Comparison of ENCODE assay signal across 21 cellular contexts in genomic region chr1:177065430-177065829, GRCh38.
A peak's percentile ranks its signal among the peaks of the same experiment; 100 is the strongest.
DNase-seq lines count a peak whose midpoint lies in the region; FAIRE-seq and TF ChIP-seq lines count a peak whose summit lies in the region.
"Had no signal": no experiment of that assay in that cellular context is flagged by ENCODE, and none has a peak within 500 bp of the region (broad histone marks: within the 10 kb centered on the region; RNA-seq: fewer than 3 reads in every experiment).

No MANE protein-coding gene starts in this region.

- H3K4me2 ChIP-seq in H1 (ENCODE audit: insufficient read depth in 1 of 2, low read depth in 2 of 2, low read length in 2 of 2): no peak overlapping the region
- no peak overlapping the region for H3K4me2 ChIP-seq in mesendoderm (ENCODE audit: low read length)

- no peak for TF ChIP-seq EP300 in H1 (IDR thresholded peaks at IDR 0.05; ENCODE audit: borderline replicate concordance in 1 of 2, low read depth in 2 of 2, low read length in 2 of 2)

- H3K14ac ChIP-seq in H1 (ENCODE audit: insufficient read length): no peak overlapping the region

- DNase-seq in NCI-H1092 treated with DMSO at 0.1 percent for 48 hours (lab: John Stamatoyannopoulos, UW) (peak; percentile 13), NCI-H1092 (lab: John Stamatoyannopoulos, UW) (no peak), NCI-H146 treated with DMSO at 0.1 percent for 48 hours (lab: John Stamatoyannopoulos, UW; ENCODE audit: unreplicated experiment) (peak; percentile 2), H1 (ENCODE audit: low read depth in 1 of 2, low spot score in 2 of 2) (no peak), mesendoderm (peak; percentile 80), MV-4-11 (lab: John Stamatoyannopoulos, UW) (no peak), mesothelial cell of epicardium (ENCODE audit: low spot score in 2 of 2, unreplicated experiment in 2 of 2) (no peak), breast epithelium (ENCODE audit: low spot score in 2 of 2) (no peak)
- DNase-seq: CD8-positive, alpha-beta T cell; DND-41; GF-D8; NCI-H2171; NCI-H510A treated with DMSO at 0.1 percent for 48 hours; NK-92 treated with Interleukin-12 subunit alpha and Interleukin-12 subunit beta, amount 100 ng/mL, for 24 hours; OCI-M1; SHP77 treated with DMSO at 0.1 percent for 48 hours had no signal

- POLR2A ChIA-PET in H1 (lab: Charles Lee; ENCODE audit: partially characterized antibody): no interaction called here

- no peaks in the 10 kb centered on the region for H3K79me1 ChIP-seq in H1 (ENCODE audit: low read depth, low read length)
- H3K79me1 ChIP-seq in mesendoderm (ENCODE audit: low read length): no peaks in the 10 kb centered on the region

- H3K27me3 ChIP-seq in H1 (replicated peaks in 1 of 4; ENCODE audit: control insufficient read depth in 3 of 4, extremely low read depth in 1 of 4, insufficient read depth in 3 of 4, low read length in 3 of 4): peaks cover 0 to 5% (median 0%) of the 10 kb centered on the region in 4 experiments; a peak in 1 of 7 replicates
- H3K27me3 ChIP-seq in mesendoderm (ENCODE audit: insufficient read depth, low read length, poor library complexity): no peaks in the 10 kb centered on the region
- no peaks in the 10 kb centered on the region for H3K27me3 ChIP-seq in breast epithelium

- no peak overlapping the region for H2BK12ac ChIP-seq in H1 (ENCODE audit: low read depth, low read length)

- no peak overlapping the region for H3K9ac ChIP-seq in H1 (replicated peaks in 1 of 4; ENCODE audit: extremely low read depth in 1 of 4, low read depth in 3 of 4, low read length in 3 of 4)
- H3K9ac ChIP-seq in mesendoderm (ENCODE audit: low read length): no peak overlapping the region

- H3K79me2 ChIP-seq in H1 (ENCODE audit: control insufficient read depth in 1 of 2, insufficient read depth in 2 of 2, low read length in 2 of 2) (no peaks in the 10 kb centered on the region), mesendoderm (ENCODE audit: control insufficient read depth, insufficient read depth, low read length) (no peaks in the 10 kb centered on the region)

- H2BK5ac ChIP-seq in H1 (ENCODE audit: low read depth, low read length) (no peak overlapping the region; the same call in 1 of the 2 replicates), mesendoderm (ENCODE audit: low read length) (no peak overlapping the region)

- H3K56ac ChIP-seq in H1 (replicated peaks; ENCODE audit: insufficient read length, low read depth, low read length): no peak overlapping the region
- no peak overlapping the region for H3K56ac ChIP-seq in mesendoderm (ENCODE audit: low read length)

- H4K20me1 ChIP-seq in H1 (replicated peaks in 1 of 2; ENCODE audit: control insufficient read depth in 1 of 2, insufficient read depth in 2 of 2, low read length in 2 of 2): no peaks in the 10 kb centered on the region

- TF ChIP-seq POLR2A in H1 (IDR thresholded peaks at IDR 0.05; ENCODE audit: control extremely low read depth in 1 of 2, low read depth in 2 of 2, low read length in 2 of 2): no peak
- no peak for TF ChIP-seq POLR2A in breast epithelium (IDR thresholded peaks at IDR 0.05)

- H3K4ac ChIP-seq in H1 (replicated peaks; ENCODE audit: insufficient read length, low read depth, low read length) (no peak overlapping the region), mesendoderm (ENCODE audit: low read depth, low read length) (no peak overlapping the region)

- no peak overlapping the region for H2BK15ac ChIP-seq in H1 (ENCODE audit: low read length)
- H2BK15ac ChIP-seq in mesendoderm (replicated peaks; ENCODE audit: low read depth): no peak overlapping the region

- intact Hi-C loops in breast epithelium (cut with DNase I; ENCODE audit: low total_unique reads): no loop called here

- H3K4me1 ChIP-seq in H1 (replicated peaks in 1 of 4; ENCODE audit: control insufficient read depth in 3 of 4, insufficient read depth in 4 of 4, low read length in 3 of 4) (peaks cover 0 to 7% (median 4%) of the 10 kb centered on the region in 4 experiments; a peak in 4 of 7 replicates), mesendoderm (ENCODE audit: control insufficient read depth, low read depth, low read length) (peaks cover 11% of the 10 kb centered on the region), breast epithelium (no peaks in the 10 kb centered on the region)

- FAIRE-seq in H1 (lab: Jason Lieb, UNC): no peak
- FAIRE-seq: GM12891, GM18507, HTR-8/SVneo had no signal

- H3K27me3 Mint-ChIP-seq in mesothelial cell of epicardium (ENCODE audit: low read depth): peaks cover 18% of the 10 kb centered on the region

- no peak overlapping the region for H3K18ac ChIP-seq in H1 (ENCODE audit: extremely low read depth, low read length)
- no peak overlapping the region for H3K18ac ChIP-seq in mesendoderm (ENCODE audit: low read length)

- H3K23ac ChIP-seq in H1 (ENCODE audit: insufficient read length) (no peak overlapping the region), mesendoderm (ENCODE audit: low read length) (no peak overlapping the region)

- no peak overlapping the region for H2AFZ ChIP-seq in H1 (ENCODE audit: low read length)

- WGBS in H1 (ENCODE audit: extremely low coverage in 1 of 2, insufficient coverage in 1 of 2, insufficient read length in 1 of 2, insufficient replicate concordance in 2 of 2, low coverage in 1 of 2, low lambda C conversion rate in 2 of 2, missing lambda C conversion rate in 1 of 2), 2 experiments: 64% methylated on average over 2 of the region's 2 CpGs; no CpG with 5 or more reads in 1 of the 2 experiments
- WGBS in mesendoderm (ENCODE audit: extremely low coverage, insufficient coverage, low lambda C conversion rate): no CpG with 5 or more reads among the region's 2 CpGs

- H3K36me3 ChIP-seq in H1 (ENCODE audit: control insufficient read depth in 2 of 4, insufficient read depth in 4 of 4, low read length in 3 of 4) (no peaks in the 10 kb centered on the region), mesendoderm (ENCODE audit: control insufficient read depth, insufficient read depth, low read length) (no peaks in the 10 kb centered on the region), breast epithelium (no peaks in the 10 kb centered on the region)

- no peaks in the 10 kb centered on the region for H3K9me3 Mint-ChIP-seq in mesothelial cell of epicardium

- H3K9me3 ChIP-seq in H1 (ENCODE audit: insufficient read depth in 2 of 2, low read depth in 1 of 2, low read length in 1 of 2) (no peaks in the 10 kb centered on the region), breast epithelium (no peaks in the 10 kb centered on the region)

- no peak overlapping the region for H3K27ac Mint-ChIP-seq in mesothelial cell of epicardium
- H3K27ac Mint-ChIP-seq: CD8-positive, alpha-beta T cell had no signal

- no peaks in the 10 kb centered on the region for H3K36me3 Mint-ChIP-seq in mesothelial cell of epicardium
- H3K36me3 Mint-ChIP-seq: CD8-positive, alpha-beta T cell had no signal

- no peak for TF ChIP-seq RAD21 in H1 (IDR thresholded peaks at IDR 0.05 in 1 of 2, conservative IDR thresholded peaks at IDR 0.05 in 1 of 2; ENCODE audit: low read depth in 2 of 2, low read length in 2 of 2)

- H3K27ac ChIP-seq in H1 (ENCODE audit: low read depth, low read length) (no peak overlapping the region), mesendoderm (ENCODE audit: low read depth, low read length) (no peak overlapping the region), breast epithelium (no peak overlapping the region)
- H3K27ac ChIP-seq: 22Rv1, HL-60 had no signal

- H3K23me2 ChIP-seq in H1 (ENCODE audit: low read depth, low read length): no peaks in the 10 kb centered on the region

- H3K4me3 ChIP-seq in H1 (ENCODE audit: extremely low read depth in 1 of 4, insufficient read depth in 2 of 4, low read depth in 3 of 4, low read length in 4 of 4) (no peak overlapping the region), mesendoderm (ENCODE audit: low read length) (no peak overlapping the region), breast epithelium (no peak overlapping the region)

- H4K8ac ChIP-seq in H1 (ENCODE audit: extremely low read depth, insufficient read depth, low read length): no peak overlapping the region
- no peak overlapping the region for H4K8ac ChIP-seq in mesendoderm (ENCODE audit: low read depth, low read length)

- no peak overlapping the region for H4K91ac ChIP-seq in H1 (replicated peaks; ENCODE audit: insufficient read length, low read length)

- no peak for TF ChIP-seq CTCF in H1 (IDR thresholded peaks at IDR 0.05; ENCODE audit: control extremely low read depth in 1 of 3, insufficient read depth in 1 of 3, low read depth in 1 of 3, low read length in 3 of 3)
- TF ChIP-seq CTCF in mesothelial cell of epicardium (IDR thresholded peaks at IDR 0.05; ENCODE audit: unreplicated experiment): no peak
- no peak for TF ChIP-seq CTCF in breast epithelium (IDR thresholded peaks at IDR 0.05)

- H2BK120ac ChIP-seq in H1 (replicated peaks; ENCODE audit: low read depth, low read length) (no peak overlapping the region), mesendoderm (ENCODE audit: low read depth, low read length) (no peak overlapping the region)

- no peaks in the 10 kb centered on the region for H3K4me1 Mint-ChIP-seq in mesothelial cell of epicardium

- CTCF ChIA-PET in H1 (lab: Charles Lee; ENCODE audit: partially characterized antibody): interaction anchor here (0.8 kb wide), 1 partner anchor 12 kb away, joined by 4 read pairs; no protein-coding TSS in a partner anchor

- H4K5ac ChIP-seq in H1 (ENCODE audit: insufficient read length, low read depth, low read length) (no peak overlapping the region), mesendoderm (ENCODE audit: low read length) (no peak overlapping the region)

- H2AK5ac ChIP-seq in H1 (ENCODE audit: low read depth, low read length): no peak overlapping the region
- H2AK5ac ChIP-seq in mesendoderm (ENCODE audit: low read length): no peak overlapping the region

- H3K4me3 Mint-ChIP-seq in mesothelial cell of epicardium: no peak overlapping the region
- H3K4me3 Mint-ChIP-seq: CD8-positive, alpha-beta T cell had no signal

- H2BK20ac ChIP-seq in H1 (ENCODE audit: low read length): no peak overlapping the region

TF ChIP-seq in H1, 55 proteins besides CTCF, POLR2A, EP300 and RAD21 (continues in another document):
- no peak for TF ChIP-seq TBP (IDR thresholded peaks at IDR 0.05; ENCODE audit: low read depth, low read length)
- no peak for TF ChIP-seq RXRA (IDR thresholded peaks at IDR 0.05; ENCODE audit: insufficient read depth, low read depth, low read length)
- TF ChIP-seq TAF1 (IDR thresholded peaks at IDR 0.05; ENCODE audit: low read depth, low read length): no peak
- no peak for TF ChIP-seq YY1 (IDR thresholded peaks at IDR 0.05; ENCODE audit: low read depth, low read length)
- no peak for TF ChIP-seq ZNF274 (IDR thresholded peaks at IDR 0.05; ENCODE audit: borderline replicate concordance, extremely low read depth, low read length)
- no peak for TF ChIP-seq PHF8 (conservative IDR thresholded peaks at IDR 0.05; ENCODE audit: low read depth, low read length)
- TF ChIP-seq EGR1 (IDR thresholded peaks at IDR 0.05; ENCODE audit: borderline replicate concordance, low read depth, low read length): no peak
- TF ChIP-seq NANOG (IDR thresholded peaks at IDR 0.05; ENCODE audit: insufficient read depth, low read depth, low read length, poor library complexity, severe bottlenecking): peak; percentile 41
- no peak for TF ChIP-seq ASH2L (IDR thresholded peaks at IDR 0.05; ENCODE audit: low read length)
- TF ChIP-seq TCF12 (IDR thresholded peaks at IDR 0.05; ENCODE audit: low read depth, low read length): peak; percentile 54; the same call in 1 of the 2 replicates

Comparison
In these comparisons a context has a peak if more than half of its experiments do, and no peak if none do; other contexts are left out.
1. DNase-seq: peak in NCI-H1092 treated with DMSO at 0.1 percent for 48 hours (single experiment), NCI-H146 treated with DMSO at 0.1 percent for 48 hours (single experiment) and mesendoderm (single experiment); none in NCI-H1092 (single experiment), H1 (0 of 2), MV-4-11 (single experiment), mesothelial cell of epicardium (0 of 2) and breast epithelium (0 of 2).